Comparison of ENCODE assay signal across 1 cellular context in the genomic region with DNA sequence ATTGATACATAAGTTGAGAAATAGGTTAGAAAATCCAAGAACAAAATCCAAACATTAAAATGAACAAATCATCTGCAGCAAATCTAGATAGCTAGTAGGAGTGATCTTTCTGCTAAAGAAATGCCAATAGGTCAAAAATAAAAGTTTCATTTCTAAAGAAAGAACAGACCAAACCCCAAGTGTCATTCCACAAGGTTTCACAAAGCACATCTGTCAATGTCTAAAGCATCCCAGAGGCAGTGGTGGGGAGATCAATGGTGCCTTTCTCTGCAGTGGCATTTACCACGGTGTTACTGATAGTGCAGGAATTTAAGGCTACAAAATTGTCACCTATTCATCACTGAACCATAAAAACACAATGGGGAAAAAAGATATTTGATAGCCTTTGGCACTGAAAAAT.
TF ChIP-seq lines count a peak whose summit lies in the region.

No MANE protein-coding gene starts in this region.

TF ChIP-seq in SK-N-SH treated with all-trans-retinoic acid at 6 μM for 48 hours, 23 proteins besides CTCF, POLR2A, EP300 and RAD21 (continued from another document):
- TF ChIP-seq, protein P1, sequence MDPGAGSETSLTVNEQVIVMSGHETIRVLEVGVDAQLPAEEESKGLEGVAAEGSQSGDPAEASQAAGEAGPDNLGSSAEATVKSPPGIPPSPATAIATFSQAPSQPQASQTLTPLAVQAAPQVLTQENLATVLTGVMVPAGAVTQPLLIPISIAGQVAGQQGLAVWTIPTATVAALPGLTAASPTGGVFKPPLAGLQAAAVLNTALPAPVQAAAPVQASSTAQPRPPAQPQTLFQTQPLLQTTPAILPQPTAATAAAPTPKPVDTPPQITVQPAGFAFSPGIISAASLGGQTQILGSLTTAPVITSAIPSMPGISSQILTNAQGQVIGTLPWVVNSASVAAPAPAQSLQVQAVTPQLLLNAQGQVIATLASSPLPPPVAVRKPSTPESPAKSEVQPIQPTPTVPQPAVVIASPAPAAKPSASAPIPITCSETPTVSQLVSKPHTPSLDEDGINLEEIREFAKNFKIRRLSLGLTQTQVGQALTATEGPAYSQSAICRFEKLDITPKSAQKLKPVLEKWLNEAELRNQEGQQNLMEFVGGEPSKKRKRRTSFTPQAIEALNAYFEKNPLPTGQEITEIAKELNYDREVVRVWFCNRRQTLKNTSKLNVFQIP (CRISPR knock-in tag; IDR thresholded peaks at IDR 0.05; ENCODE audit: borderline replicate concordance, low read depth) = no peak
- no peak for TF ChIP-seq RARB (CRISPR knock-in tag; IDR thresholded peaks at IDR 0.05)
- TF ChIP-seq ARNTL (CRISPR knock-in tag; IDR thresholded peaks at IDR 0.05; ENCODE audit: borderline replicate concordance, low read depth) = no peak
- no peak for TF ChIP-seq TOX (CRISPR knock-in tag; IDR thresholded peaks at IDR 0.05; ENCODE audit: borderline replicate concordance)
- TF ChIP-seq ZC3H10 (CRISPR knock-in tag; IDR thresholded peaks at IDR 0.05) = no peak
TF ChIP-seq in SK-N-SH treated with all-trans-retinoic acid at 6 μM for 48 hours: peak in this region for 0.
